Comparison of ENCODE assay signal across 18 cellular contexts in the genomic region with DNA sequence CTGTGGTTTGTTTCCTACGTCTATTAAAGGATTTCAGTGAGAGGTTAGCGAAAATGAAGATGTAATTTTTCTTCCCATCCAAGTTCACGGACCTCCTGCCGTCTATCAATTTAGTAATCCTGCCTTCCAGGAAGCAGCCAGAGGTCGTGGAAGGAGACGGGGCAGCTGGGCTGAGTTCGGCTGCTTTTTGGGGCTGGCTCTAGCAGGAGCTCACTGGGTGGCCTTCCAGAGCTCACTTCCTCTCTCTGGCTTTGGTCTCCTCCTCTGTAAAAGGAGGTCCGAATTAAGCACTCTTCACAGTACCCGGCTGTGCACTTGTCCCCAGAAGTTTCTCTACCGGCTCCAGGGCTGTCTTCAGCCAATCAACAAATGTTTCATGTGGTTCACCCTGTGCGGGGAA.
DNase-seq lines count a peak whose midpoint lies in the region; ATAC-seq and TF ChIP-seq lines count a peak whose summit lies in the region.
"Had no signal": no experiment of that assay in that cellular context is flagged by ENCODE, and none has a peak within 500 bp of the region (broad histone marks: within the 10 kb centered on the region; RNA-seq: fewer than 3 reads in every experiment).

No MANE protein-coding gene starts in this region.

- H3K9me3 ChIP-seq in neural progenitor cell (ENCODE audit: low read depth) (no peaks in the 10 kb centered on the region), hepatocyte (ENCODE audit: low read depth) (no peaks in the 10 kb centered on the region)
- H3K9me3 ChIP-seq: Caco-2 had no signal

- H3K4me1 ChIP-seq in neural progenitor cell (peaks cover 19% of the 10 kb centered on the region), hepatocyte (ENCODE audit: insufficient read depth) (no peaks in the 10 kb centered on the region)
- H3K4me1 ChIP-seq: Caco-2 had no signal

- no peaks in the 10 kb centered on the region for H3K79me2 ChIP-seq in neural progenitor cell (ENCODE audit: low read depth)
- no peaks in the 10 kb centered on the region for H3K79me2 ChIP-seq in hepatocyte

- no peaks in the 10 kb centered on the region; the same call in 1 of the 2 replicates for H3K9me3 Mint-ChIP-seq in WTC11
- peaks cover 18% of the 10 kb centered on the region for H3K9me3 Mint-ChIP-seq in neural progenitor cell

- H3K36me3 ChIP-seq in neural progenitor cell (no peaks in the 10 kb centered on the region), hepatocyte (replicated peaks; ENCODE audit: insufficient read depth, low read depth) (no peaks in the 10 kb centered on the region)

- H3K4me3 Mint-ChIP-seq in WTC11 (no peak overlapping the region), neural progenitor cell (no peak overlapping the region)

- POLR2A ChIA-PET in WTC11 (lab: Charles Lee): no interaction called here

- H3K27me3 Mint-ChIP-seq in WTC11 (ENCODE audit: low read depth) (no peaks in the 10 kb centered on the region; the same call in 1 of the 2 replicates), neural progenitor cell (ENCODE audit: insufficient read depth, low read depth) (peaks cover 5% of the 10 kb centered on the region)

- H4K20me1 ChIP-seq in neural progenitor cell (ENCODE audit: low read depth) (no peaks in the 10 kb centered on the region), hepatocyte (ENCODE audit: insufficient read depth, poor library complexity, severe bottlenecking) (no peaks in the 10 kb centered on the region)

- no peak overlapping the region for H2AFZ ChIP-seq in neural progenitor cell (replicated peaks)
- no peak overlapping the region for H2AFZ ChIP-seq in hepatocyte

- H3K27ac ChIP-seq in neural progenitor cell (no peak overlapping the region), hepatocyte (no peak overlapping the region)
- H3K27ac ChIP-seq: C4-2B, RWPE1 had no signal

- peaks cover 14% of the 10 kb centered on the region for H3F3A ChIP-seq in neural progenitor cell (ENCODE audit: low read depth)

- DNase-seq in SIG-M5 treated with dmso at 0.1 percent for 504 hours (lab: John Stamatoyannopoulos, UW; ENCODE audit: unreplicated experiment): peak; percentile 25
- DNase-seq in SIG-M5 (lab: John Stamatoyannopoulos, UW): no peak
- DNase-seq in MV-4-11 (lab: John Stamatoyannopoulos, UW): peak; percentile 61
- no peak for DNase-seq in WTC11 (ENCODE audit: low spot score)
- DNase-seq in neural progenitor cell (ENCODE audit: low spot score): no peak
- DNase-seq in hepatocyte (ENCODE audit: low spot score): no peak
- DNase-seq in NCI-H1930 (lab: John Stamatoyannopoulos, UW): no peak
- DNase-seq in GM19238 (ENCODE audit: insufficient read length, low spot score): no peak
- DNase-seq: Caco-2, KG1, NCI-H1417, NCI-H2029, NCI-H2171 treated with DMSO at 0.1 percent for 48 hours, NCI-H774 had no signal

- no peaks in the 10 kb centered on the region for H3K36me3 Mint-ChIP-seq in WTC11
- no peaks in the 10 kb centered on the region for H3K36me3 Mint-ChIP-seq in neural progenitor cell

- peak; percentile 71 for ATAC-seq in WTC11
- ATAC-seq: HCT116, SK-N-SH treated with all-trans-retinoic acid at 6 μM for 48 hours had no signal

- H3K27me3 ChIP-seq in neural progenitor cell (no peaks in the 10 kb centered on the region), hepatocyte (no peaks in the 10 kb centered on the region)

- H3K9ac ChIP-seq in neural progenitor cell: no peak overlapping the region

- WGBS in hepatocyte (ENCODE audit: low lambda C conversion rate, missing lambda C conversion rate): 60% methylated on average over 11 of the region's 11 CpGs

- H3K4me1 Mint-ChIP-seq in WTC11 (peaks cover 11% of the 10 kb centered on the region), neural progenitor cell (peaks cover 9% of the 10 kb centered on the region)

- peak overlapping the region; percentile 3 for H3K4me2 ChIP-seq in neural progenitor cell
- no peak overlapping the region for H3K4me2 ChIP-seq in hepatocyte

- TF ChIP-seq CTCF in WTC11 (IDR thresholded peaks at IDR 0.05) (no peak), neural progenitor cell (IDR thresholded peaks at IDR 0.05) (no peak), hepatocyte (IDR thresholded peaks at IDR 0.05; ENCODE audit: poor library complexity) (no peak)

- H3K4me3 ChIP-seq in neural progenitor cell (no peak overlapping the region), hepatocyte (no peak overlapping the region)

- CTCF ChIA-PET in WTC11 (lab: Charles Lee): interaction anchor here (0.8 kb wide), 1 partner anchor 12 kb away, joined by 3 read pairs; no protein-coding TSS in a partner anchor

- H3K27ac Mint-ChIP-seq in WTC11 (peak overlapping the region; percentile 41; the same call in 1 of the 2 replicates), neural progenitor cell (no peak overlapping the region)

- no peaks in the 10 kb centered on the region for H3K9me2 ChIP-seq in hepatocyte (replicated peaks; ENCODE audit: insufficient read depth)

TF ChIP-seq in WTC11, 78 proteins besides CTCF, POLR2A, EP300 and RAD21 (continues in another document):
- TF ChIP-seq GABPB1 (CRISPR knock-in tag; IDR thresholded peaks at IDR 0.05) (no peak), NFYB (CRISPR knock-in tag; conservative IDR thresholded peaks at IDR 0.05; ENCODE audit: low read depth) (no peak), NR3C1 (CRISPR knock-in tag; conservative IDR thresholded peaks at IDR 0.05; ENCODE audit: low read depth) (no peak), ERG (CRISPR knock-in tag; IDR thresholded peaks at IDR 0.05) (no peak), E2F4 (CRISPR knock-in tag; IDR thresholded peaks at IDR 0.05; ENCODE audit: borderline replicate concordance, low read depth) (no peak), ZNF138 (CRISPR knock-in tag; conservative IDR thresholded peaks at IDR 0.05) (no peak), TP53 (CRISPR knock-in tag; IDR thresholded peaks at IDR 0.05) (no peak)
- TF ChIP-seq, protein P1, sequence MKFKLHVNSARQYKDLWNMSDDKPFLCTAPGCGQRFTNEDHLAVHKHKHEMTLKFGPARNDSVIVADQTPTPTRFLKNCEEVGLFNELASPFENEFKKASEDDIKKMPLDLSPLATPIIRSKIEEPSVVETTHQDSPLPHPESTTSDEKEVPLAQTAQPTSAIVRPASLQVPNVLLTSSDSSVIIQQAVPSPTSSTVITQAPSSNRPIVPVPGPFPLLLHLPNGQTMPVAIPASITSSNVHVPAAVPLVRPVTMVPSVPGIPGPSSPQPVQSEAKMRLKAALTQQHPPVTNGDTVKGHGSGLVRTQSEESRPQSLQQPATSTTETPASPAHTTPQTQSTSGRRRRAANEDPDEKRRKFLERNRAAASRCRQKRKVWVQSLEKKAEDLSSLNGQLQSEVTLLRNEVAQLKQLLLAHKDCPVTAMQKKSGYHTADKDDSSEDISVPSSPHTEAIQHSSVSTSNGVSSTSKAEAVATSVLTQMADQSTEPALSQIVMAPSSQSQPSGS (CRISPR knock-in tag; IDR thresholded peaks at IDR 0.05; ENCODE audit: borderline replicate concordance, low read depth): no peak
- TF ChIP-seq, protein P2, sequence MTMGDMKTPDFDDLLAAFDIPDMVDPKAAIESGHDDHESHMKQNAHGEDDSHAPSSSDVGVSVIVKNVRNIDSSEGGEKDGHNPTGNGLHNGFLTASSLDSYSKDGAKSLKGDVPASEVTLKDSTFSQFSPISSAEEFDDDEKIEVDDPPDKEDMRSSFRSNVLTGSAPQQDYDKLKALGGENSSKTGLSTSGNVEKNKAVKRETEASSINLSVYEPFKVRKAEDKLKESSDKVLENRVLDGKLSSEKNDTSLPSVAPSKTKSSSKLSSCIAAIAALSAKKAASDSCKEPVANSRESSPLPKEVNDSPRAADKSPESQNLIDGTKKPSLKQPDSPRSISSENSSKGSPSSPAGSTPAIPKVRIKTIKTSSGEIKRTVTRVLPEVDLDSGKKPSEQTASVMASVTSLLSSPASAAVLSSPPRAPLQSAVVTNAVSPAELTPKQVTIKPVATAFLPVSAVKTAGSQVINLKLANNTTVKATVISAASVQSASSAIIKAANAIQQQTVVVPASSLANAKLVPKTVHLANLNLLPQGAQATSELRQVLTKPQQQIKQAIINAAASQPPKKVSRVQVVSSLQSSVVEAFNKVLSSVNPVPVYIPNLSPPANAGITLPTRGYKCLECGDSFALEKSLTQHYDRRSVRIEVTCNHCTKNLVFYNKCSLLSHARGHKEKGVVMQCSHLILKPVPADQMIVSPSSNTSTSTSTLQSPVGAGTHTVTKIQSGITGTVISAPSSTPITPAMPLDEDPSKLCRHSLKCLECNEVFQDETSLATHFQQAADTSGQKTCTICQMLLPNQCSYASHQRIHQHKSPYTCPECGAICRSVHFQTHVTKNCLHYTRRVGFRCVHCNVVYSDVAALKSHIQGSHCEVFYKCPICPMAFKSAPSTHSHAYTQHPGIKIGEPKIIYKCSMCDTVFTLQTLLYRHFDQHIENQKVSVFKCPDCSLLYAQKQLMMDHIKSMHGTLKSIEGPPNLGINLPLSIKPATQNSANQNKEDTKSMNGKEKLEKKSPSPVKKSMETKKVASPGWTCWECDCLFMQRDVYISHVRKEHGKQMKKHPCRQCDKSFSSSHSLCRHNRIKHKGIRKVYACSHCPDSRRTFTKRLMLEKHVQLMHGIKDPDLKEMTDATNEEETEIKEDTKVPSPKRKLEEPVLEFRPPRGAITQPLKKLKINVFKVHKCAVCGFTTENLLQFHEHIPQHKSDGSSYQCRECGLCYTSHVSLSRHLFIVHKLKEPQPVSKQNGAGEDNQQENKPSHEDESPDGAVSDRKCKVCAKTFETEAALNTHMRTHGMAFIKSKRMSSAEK (CRISPR knock-in tag; IDR thresholded peaks at IDR 0.05; ENCODE audit: borderline replicate concordance): no peak

Comparison
In these comparisons a context has a peak if more than half of its experiments do, and no peak if none do; other contexts are left out.
1. DNase-seq: peak in SIG-M5 treated with dmso at 0.1 percent for 504 hours (single experiment) and MV-4-11 (single experiment); none in SIG-M5 (single experiment), WTC11 (single experiment), neural progenitor cell (single experiment), hepatocyte (single experiment), NCI-H1930 (0 of 2) and GM19238 (single experiment).